Comparison of ENCODE assay signal across 12 cellular contexts in genomic region chr13:97321101-97321500, GRCh38.
DNase-seq lines count a peak whose midpoint lies in the region; ATAC-seq and TF ChIP-seq lines count a peak whose summit lies in the region.
"Had no signal": no experiment of that assay in that cellular context is flagged by ENCODE, and none has a peak within 500 bp of the region (broad histone marks: within the 10 kb centered on the region; RNA-seq: fewer than 3 reads in every experiment).

No MANE protein-coding gene starts in this region.

- no peak overlapping the region for H3K4me3 Mint-ChIP-seq in T-cell
- H3K4me3 Mint-ChIP-seq: CD8-positive, alpha-beta memory T cell; H9 had no signal

- ATAC-seq in Panc1 (peak; percentile 42; the same call in 1 of the 2 replicates), gastrocnemius medialis (no peak), HG02623 (IDR thresholded peaks at IDR 0.05; ENCODE audit: unreplicated experiment) (no peak), T-cell (replicated peaks in 1 of 4) (no peak)

- DNase-seq in G401 (ENCODE audit: low spot score) (peak; percentile 49), Panc1 (ENCODE audit: low read depth, low spot score) (no peak), esophagus muscularis mucosa (ENCODE audit: extremely low spot score) (no peak), gastrocnemius medialis (no peak), MG63 (no peak), T-cell (no peak)
- DNase-seq: CD8-positive, alpha-beta memory T cell; H9; NCI-H1105; NCI-H1694 treated with DMSO at 0.1 percent for 48 hours had no signal

- no TSS peak for BruUV-seq in Panc1 (replicated peaks; lab: Mats Ljungman, UMichigan)

- CTCF ChIA-PET in Panc1 (lab: Charles Lee) (interaction anchor here (0.5 kb wide), 1 partner anchor 15 kb away, joined by 4 read pairs; no protein-coding TSS in a partner anchor), T-cell (lab: Charles Lee) (no interaction called here)

- TF ChIP-seq POLR2A in esophagus muscularis mucosa (IDR thresholded peaks at IDR 0.05; ENCODE audit: low read depth), result no peak
- no peak for TF ChIP-seq POLR2A in gastrocnemius medialis (IDR thresholded peaks at IDR 0.05)

- no peaks in the 10 kb centered on the region for H3K9me3 ChIP-seq in Panc1 (ENCODE audit: control insufficient read depth, insufficient read depth, low read depth, low read length)
- H3K9me3 ChIP-seq in esophagus muscularis mucosa, result no peaks in the 10 kb centered on the region
- no peaks in the 10 kb centered on the region for H3K9me3 ChIP-seq in gastrocnemius medialis
- H3K9me3 ChIP-seq in MG63, result no peaks in the 10 kb centered on the region

- in situ Hi-C loops in G401 (cut with HindIII; ENCODE audit: low sequenced_read_pairs) (no loop called here), Panc1 (cut with HindIII; ENCODE audit: low pct_unique_long_range_greater_than_20kb, low sequenced_read_pairs) (no loop called here), gastrocnemius medialis (cut with MboI; ENCODE audit: low sequenced_read_pairs in 4 of 4) (no loop called here)

- POLR2A ChIA-PET in Panc1 (lab: Charles Lee), result no interaction called here
- POLR2A ChIA-PET in T-cell (lab: Charles Lee), result no interaction called here

- WGBS in esophagus muscularis mucosa, result 23% methylated on average over 2 of the region's 2 CpGs

- peaks cover 25 to 33% (median 32%) of the 10 kb centered on the region in 3 donors for H3K4me1 Mint-ChIP-seq in T-cell

- peaks cover 25% of the 10 kb centered on the region for H3K36me3 Mint-ChIP-seq in T-cell

- H3K4me3 ChIP-seq in Panc1 (ENCODE audit: low read depth in 2 of 2, low read length in 2 of 2) (no peak overlapping the region), esophagus muscularis mucosa (no peak overlapping the region), gastrocnemius medialis (peak overlapping the region in 1 of 4 donors; percentile 36), MG63 (no peak overlapping the region)

- H3K27ac Mint-ChIP-seq in T-cell, result no peak overlapping the region
- H3K27ac Mint-ChIP-seq: H9 had no signal

- intact Hi-C loops in Panc1 (cut with micrococcal nuclease; ENCODE audit: unreplicated experiment), result no loop called here
- intact Hi-C loops in esophagus muscularis mucosa (cut with DNase I), result no loop called here
- intact Hi-C loops in gastrocnemius medialis (cut with DNase I; ENCODE audit: low total_unique reads), result loop anchor here (5.0 kb wide), 1 partner anchor 59 kb away; no protein-coding TSS in a partner anchor

- H3K4me1 ChIP-seq in Panc1 (ENCODE audit: control insufficient read depth, insufficient read depth, low read length) (peaks cover 86% of the 10 kb centered on the region), esophagus muscularis mucosa (peaks cover 68 to 99% (median 94%) of the 10 kb centered on the region in 4 donors), gastrocnemius medialis (peaks cover 79 to 84% of the 10 kb centered on the region in 2 donors)

- H3K36me3 ChIP-seq in Panc1 (ENCODE audit: control insufficient read depth, insufficient read depth, low read length), result no peaks in the 10 kb centered on the region
- H3K36me3 ChIP-seq in esophagus muscularis mucosa, result no peaks in the 10 kb centered on the region
- H3K36me3 ChIP-seq in gastrocnemius medialis, result no peaks in the 10 kb centered on the region
- peaks cover 37% of the 10 kb centered on the region for H3K36me3 ChIP-seq in MG63

- H3K27me3 ChIP-seq in Panc1 (ENCODE audit: control insufficient read depth, insufficient read depth, low read length) (no peaks in the 10 kb centered on the region), esophagus muscularis mucosa (no peaks in the 10 kb centered on the region), gastrocnemius medialis (no peaks in the 10 kb centered on the region), MG63 (no peaks in the 10 kb centered on the region)

- H3K27ac ChIP-seq in Panc1 (ENCODE audit: low read length), result peak overlapping the region; percentile 100
- H3K27ac ChIP-seq in esophagus muscularis mucosa (replicated peaks in 1 of 4), result peak overlapping the region; percentile 70 to 76 (median 74)
- peak overlapping the region; percentile 81 to 88 (median 84) for H3K27ac ChIP-seq in gastrocnemius medialis
- H3K27ac ChIP-seq: KMS-11 had no signal

- no peak for TF ChIP-seq EP300 in esophagus muscularis mucosa (IDR thresholded peaks at IDR 0.05)

- no peaks in the 10 kb centered on the region for H3K27me3 Mint-ChIP-seq in T-cell
- H3K27me3 Mint-ChIP-seq: CD8-positive, alpha-beta memory T cell had no signal

- no peaks in the 10 kb centered on the region for H3K9me3 Mint-ChIP-seq in T-cell
- H3K9me3 Mint-ChIP-seq: CD8-positive, alpha-beta memory T cell; H9 had no signal

- TF ChIP-seq CTCF in Panc1 (IDR thresholded peaks at IDR 0.05) (no peak), esophagus muscularis mucosa (IDR thresholded peaks at IDR 0.05) (no peak), gastrocnemius medialis (IDR thresholded peaks at IDR 0.05 in 4 of 5, conservative IDR thresholded peaks at IDR 0.05 in 1 of 5) (no peak)
